ENCODE assay signal across 1 cellular context in genomic region chr9:93633492-93634221, GRCh38.
TF ChIP-seq lines count a peak whose summit lies in the region.

No MANE protein-coding gene starts in this region.

TF ChIP-seq in HepG2, 621 proteins besides CTCF, POLR2A, EP300 and RAD21 (continued from another document):
- TF ChIP-seq REST (IDR thresholded peaks at IDR 0.05; ENCODE audit: borderline replicate concordance in 1 of 2, low read depth in 1 of 2, low read length in 2 of 2) (no peak), ZNF253 (CRISPR knock-in tag; IDR thresholded peaks at IDR 0.05; ENCODE audit: borderline replicate concordance) (no peak), POLR2AphosphoS2 (IDR thresholded peaks at IDR 0.05; ENCODE audit: low read depth, low read length) (no peak)
TF ChIP-seq in HepG2: peak in this region for 0.
